ENCODE assay signal across 1 cellular context in genomic region chr19:54209748-54210494, GRCh38.
A peak's percentile ranks its signal among the peaks of the same experiment; 100 is the strongest.
TF ChIP-seq lines count a peak whose summit lies in the region.

No MANE protein-coding gene starts in this region.

TF ChIP-seq in K562, 482 proteins besides CTCF, POLR2A, EP300 and RAD21 (continued from another document and continues in another):
- TF ChIP-seq, protein P1, sequence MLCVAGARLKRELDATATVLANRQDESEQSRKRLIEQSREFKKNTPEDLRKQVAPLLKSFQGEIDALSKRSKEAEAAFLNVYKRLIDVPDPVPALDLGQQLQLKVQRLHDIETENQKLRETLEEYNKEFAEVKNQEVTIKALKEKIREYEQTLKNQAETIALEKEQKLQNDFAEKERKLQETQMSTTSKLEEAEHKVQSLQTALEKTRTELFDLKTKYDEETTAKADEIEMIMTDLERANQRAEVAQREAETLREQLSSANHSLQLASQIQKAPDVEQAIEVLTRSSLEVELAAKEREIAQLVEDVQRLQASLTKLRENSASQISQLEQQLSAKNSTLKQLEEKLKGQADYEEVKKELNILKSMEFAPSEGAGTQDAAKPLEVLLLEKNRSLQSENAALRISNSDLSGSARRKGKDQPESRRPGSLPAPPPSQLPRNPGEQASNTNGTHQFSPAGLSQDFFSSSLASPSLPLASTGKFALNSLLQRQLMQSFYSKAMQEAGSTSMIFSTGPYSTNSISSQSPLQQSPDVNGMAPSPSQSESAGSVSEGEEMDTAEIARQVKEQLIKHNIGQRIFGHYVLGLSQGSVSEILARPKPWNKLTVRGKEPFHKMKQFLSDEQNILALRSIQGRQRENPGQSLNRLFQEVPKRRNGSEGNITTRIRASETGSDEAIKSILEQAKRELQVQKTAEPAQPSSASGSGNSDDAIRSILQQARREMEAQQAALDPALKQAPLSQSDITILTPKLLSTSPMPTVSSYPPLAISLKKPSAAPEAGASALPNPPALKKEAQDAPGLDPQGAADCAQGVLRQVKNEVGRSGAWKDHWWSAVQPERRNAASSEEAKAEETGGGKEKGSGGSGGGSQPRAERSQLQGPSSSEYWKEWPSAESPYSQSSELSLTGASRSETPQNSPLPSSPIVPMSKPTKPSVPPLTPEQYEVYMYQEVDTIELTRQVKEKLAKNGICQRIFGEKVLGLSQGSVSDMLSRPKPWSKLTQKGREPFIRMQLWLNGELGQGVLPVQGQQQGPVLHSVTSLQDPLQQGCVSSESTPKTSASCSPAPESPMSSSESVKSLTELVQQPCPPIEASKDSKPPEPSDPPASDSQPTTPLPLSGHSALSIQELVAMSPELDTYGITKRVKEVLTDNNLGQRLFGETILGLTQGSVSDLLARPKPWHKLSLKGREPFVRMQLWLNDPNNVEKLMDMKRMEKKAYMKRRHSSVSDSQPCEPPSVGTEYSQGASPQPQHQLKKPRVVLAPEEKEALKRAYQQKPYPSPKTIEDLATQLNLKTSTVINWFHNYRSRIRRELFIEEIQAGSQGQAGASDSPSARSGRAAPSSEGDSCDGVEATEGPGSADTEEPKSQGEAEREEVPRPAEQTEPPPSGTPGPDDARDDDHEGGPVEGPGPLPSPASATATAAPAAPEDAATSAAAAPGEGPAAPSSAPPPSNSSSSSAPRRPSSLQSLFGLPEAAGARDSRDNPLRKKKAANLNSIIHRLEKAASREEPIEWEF (CRISPR knock-in tag; IDR thresholded peaks at IDR 0.05) = no peak
- 0 out of 2 replicates have a peak, but pooled peaks have one; percentile 13 for TF ChIP-seq MTA2 (IDR thresholded peaks at IDR 0.05; ENCODE audit: low read depth)
- TF ChIP-seq BHLHE40 (IDR thresholded peaks at IDR 0.05; ENCODE audit: low read length) = peak; percentile 87
- no peak for TF ChIP-seq NCOA6 (IDR thresholded peaks at IDR 0.05)
- peak; percentile 89 for TF ChIP-seq FOXJ2 (tag; IDR thresholded peaks at IDR 0.05)
- TF ChIP-seq HBP1 (CRISPR knock-in tag; IDR thresholded peaks at IDR 0.05) = no peak
- no peak; the same call in 1 of the 2 replicates for TF ChIP-seq ZNF175 (CRISPR knock-in tag; IDR thresholded peaks at IDR 0.05; ENCODE audit: low read depth)
- no peak for TF ChIP-seq SMARCB1 (IDR thresholded peaks at IDR 0.05; ENCODE audit: insufficient read length, low read depth)
- TF ChIP-seq PTTG1 (tag; IDR thresholded peaks at IDR 0.05; ENCODE audit: low read depth) = no peak
- TF ChIP-seq PPARD (CRISPR knock-in tag; IDR thresholded peaks at IDR 0.05) = no peak
- TF ChIP-seq, protein P2, sequence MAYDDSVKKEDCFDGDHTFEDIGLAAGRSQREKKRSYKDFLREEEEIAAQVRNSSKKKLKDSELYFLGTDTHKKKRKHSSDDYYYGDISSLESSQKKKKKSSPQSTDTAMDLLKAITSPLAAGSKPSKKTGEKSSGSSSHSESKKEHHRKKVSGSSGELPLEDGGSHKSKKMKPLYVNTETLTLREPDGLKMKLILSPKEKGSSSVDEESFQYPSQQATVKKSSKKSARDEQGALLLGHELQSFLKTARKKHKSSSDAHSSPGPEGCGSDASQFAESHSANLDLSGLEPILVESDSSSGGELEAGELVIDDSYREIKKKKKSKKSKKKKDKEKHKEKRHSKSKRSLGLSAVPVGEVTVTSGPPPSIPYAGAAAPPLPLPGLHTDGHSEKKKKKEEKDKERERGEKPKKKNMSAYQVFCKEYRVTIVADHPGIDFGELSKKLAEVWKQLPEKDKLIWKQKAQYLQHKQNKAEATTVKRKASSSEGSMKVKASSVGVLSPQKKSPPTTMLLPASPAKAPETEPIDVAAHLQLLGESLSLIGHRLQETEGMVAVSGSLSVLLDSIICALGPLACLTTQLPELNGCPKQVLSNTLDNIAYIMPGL (CRISPR knock-in tag; IDR thresholded peaks at IDR 0.05) = no peak
- no peak for TF ChIP-seq ZBTB5 (IDR thresholded peaks at IDR 0.05)
- no peak for TF ChIP-seq ZNF76 (CRISPR knock-in tag; IDR thresholded peaks at IDR 0.05; ENCODE audit: borderline replicate concordance)
- TF ChIP-seq TEAD4 (IDR thresholded peaks at IDR 0.05; ENCODE audit: low read length) = peak; percentile 88
- no peak for TF ChIP-seq TEAD4 (CRISPR knock-in tag; IDR thresholded peaks at IDR 0.05; ENCODE audit: borderline replicate concordance)
- no peak for TF ChIP-seq ZNF174 (CRISPR knock-in tag; IDR thresholded peaks at IDR 0.05)
- no peak; the same call in 1 of the 2 replicates for TF ChIP-seq ZNF239 (CRISPR knock-in tag; IDR thresholded peaks at IDR 0.05)
- no peak for TF ChIP-seq PYGO2 (tag; IDR thresholded peaks at IDR 0.05)
- no peak for TF ChIP-seq HNRNPH1 (optimal IDR thresholded peaks at IDR 0.05; ENCODE audit: low read depth, low read length)
- TF ChIP-seq, protein P3, sequence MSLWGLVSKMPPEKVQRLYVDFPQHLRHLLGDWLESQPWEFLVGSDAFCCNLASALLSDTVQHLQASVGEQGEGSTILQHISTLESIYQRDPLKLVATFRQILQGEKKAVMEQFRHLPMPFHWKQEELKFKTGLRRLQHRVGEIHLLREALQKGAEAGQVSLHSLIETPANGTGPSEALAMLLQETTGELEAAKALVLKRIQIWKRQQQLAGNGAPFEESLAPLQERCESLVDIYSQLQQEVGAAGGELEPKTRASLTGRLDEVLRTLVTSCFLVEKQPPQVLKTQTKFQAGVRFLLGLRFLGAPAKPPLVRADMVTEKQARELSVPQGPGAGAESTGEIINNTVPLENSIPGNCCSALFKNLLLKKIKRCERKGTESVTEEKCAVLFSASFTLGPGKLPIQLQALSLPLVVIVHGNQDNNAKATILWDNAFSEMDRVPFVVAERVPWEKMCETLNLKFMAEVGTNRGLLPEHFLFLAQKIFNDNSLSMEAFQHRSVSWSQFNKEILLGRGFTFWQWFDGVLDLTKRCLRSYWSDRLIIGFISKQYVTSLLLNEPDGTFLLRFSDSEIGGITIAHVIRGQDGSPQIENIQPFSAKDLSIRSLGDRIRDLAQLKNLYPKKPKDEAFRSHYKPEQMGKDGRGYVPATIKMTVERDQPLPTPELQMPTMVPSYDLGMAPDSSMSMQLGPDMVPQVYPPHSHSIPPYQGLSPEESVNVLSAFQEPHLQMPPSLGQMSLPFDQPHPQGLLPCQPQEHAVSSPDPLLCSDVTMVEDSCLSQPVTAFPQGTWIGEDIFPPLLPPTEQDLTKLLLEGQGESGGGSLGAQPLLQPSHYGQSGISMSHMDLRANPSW (CRISPR knock-in tag; IDR thresholded peaks at IDR 0.05) = no peak
- no peak for TF ChIP-seq KAT8 (IDR thresholded peaks at IDR 0.05; ENCODE audit: low read depth)
- TF ChIP-seq XRCC3 (IDR thresholded peaks at IDR 0.05) = no peak
- TF ChIP-seq, protein P4, sequence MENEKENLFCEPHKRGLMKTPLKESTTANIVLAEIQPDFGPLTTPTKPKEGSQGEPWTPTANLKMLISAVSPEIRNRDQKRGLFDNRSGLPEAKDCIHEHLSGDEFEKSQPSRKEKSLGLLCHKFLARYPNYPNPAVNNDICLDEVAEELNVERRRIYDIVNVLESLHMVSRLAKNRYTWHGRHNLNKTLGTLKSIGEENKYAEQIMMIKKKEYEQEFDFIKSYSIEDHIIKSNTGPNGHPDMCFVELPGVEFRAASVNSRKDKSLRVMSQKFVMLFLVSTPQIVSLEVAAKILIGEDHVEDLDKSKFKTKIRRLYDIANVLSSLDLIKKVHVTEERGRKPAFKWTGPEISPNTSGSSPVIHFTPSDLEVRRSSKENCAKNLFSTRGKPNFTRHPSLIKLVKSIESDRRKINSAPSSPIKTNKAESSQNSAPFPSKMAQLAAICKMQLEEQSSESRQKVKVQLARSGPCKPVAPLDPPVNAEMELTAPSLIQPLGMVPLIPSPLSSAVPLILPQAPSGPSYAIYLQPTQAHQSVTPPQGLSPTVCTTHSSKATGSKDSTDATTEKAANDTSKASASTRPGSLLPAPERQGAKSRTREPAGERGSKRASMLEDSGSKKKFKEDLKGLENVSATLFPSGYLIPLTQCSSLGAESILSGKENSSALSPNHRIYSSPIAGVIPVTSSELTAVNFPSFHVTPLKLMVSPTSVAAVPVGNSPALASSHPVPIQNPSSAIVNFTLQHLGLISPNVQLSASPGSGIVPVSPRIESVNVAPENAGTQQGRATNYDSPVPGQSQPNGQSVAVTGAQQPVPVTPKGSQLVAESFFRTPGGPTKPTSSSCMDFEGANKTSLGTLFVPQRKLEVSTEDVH (IDR thresholded peaks at IDR 0.05; ENCODE audit: low read depth, partially characterized antibody) = no peak
- no peak for TF ChIP-seq ZNF280A (IDR thresholded peaks at IDR 0.05; ENCODE audit: low read depth, partially characterized antibody)
- peak; percentile 85 for TF ChIP-seq CBFA2T3 (IDR thresholded peaks at IDR 0.05)
- TF ChIP-seq, protein P5, sequence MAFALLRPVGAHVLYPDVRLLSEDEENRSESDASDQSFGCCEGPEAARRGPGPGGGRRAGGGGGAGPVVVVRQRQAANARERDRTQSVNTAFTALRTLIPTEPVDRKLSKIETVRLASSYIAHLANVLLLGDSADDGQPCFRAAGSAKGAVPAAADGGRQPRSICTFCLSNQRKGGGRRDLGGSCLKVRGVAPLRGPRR (CRISPR knock-in tag; IDR thresholded peaks at IDR 0.05) = no peak
- TF ChIP-seq RBFOX2 (IDR thresholded peaks at IDR 0.05; ENCODE audit: low read depth, low read length) = no peak
- TF ChIP-seq ZFPM2 (CRISPR knock-in tag; IDR thresholded peaks at IDR 0.05) = no peak
- no peak for TF ChIP-seq ZZZ3 (IDR thresholded peaks at IDR 0.05)
- TF ChIP-seq EGR1 (conservative IDR thresholded peaks at IDR 0.05) = no peak
- no peak for TF ChIP-seq ZNF584 (CRISPR knock-in tag; IDR thresholded peaks at IDR 0.05; ENCODE audit: low read depth)
- TF ChIP-seq ZNF512 (tag; IDR thresholded peaks at IDR 0.05) = no peak
- TF ChIP-seq, protein P6, sequence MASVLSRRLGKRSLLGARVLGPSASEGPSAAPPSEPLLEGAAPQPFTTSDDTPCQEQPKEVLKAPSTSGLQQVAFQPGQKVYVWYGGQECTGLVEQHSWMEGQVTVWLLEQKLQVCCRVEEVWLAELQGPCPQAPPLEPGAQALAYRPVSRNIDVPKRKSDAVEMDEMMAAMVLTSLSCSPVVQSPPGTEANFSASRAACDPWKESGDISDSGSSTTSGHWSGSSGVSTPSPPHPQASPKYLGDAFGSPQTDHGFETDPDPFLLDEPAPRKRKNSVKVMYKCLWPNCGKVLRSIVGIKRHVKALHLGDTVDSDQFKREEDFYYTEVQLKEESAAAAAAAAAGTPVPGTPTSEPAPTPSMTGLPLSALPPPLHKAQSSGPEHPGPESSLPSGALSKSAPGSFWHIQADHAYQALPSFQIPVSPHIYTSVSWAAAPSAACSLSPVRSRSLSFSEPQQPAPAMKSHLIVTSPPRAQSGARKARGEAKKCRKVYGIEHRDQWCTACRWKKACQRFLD (CRISPR knock-in tag; IDR thresholded peaks at IDR 0.05) = no peak
- TF ChIP-seq E2F4 (CRISPR knock-in tag; IDR thresholded peaks at IDR 0.05; ENCODE audit: low read depth) = no peak
